In genomic region chr6:160233950-160234629, GRCh38 we compare ENCODE assay signal across 15 cellular contexts. TPM values are rescaled to one million over a fixed set of nuclear protein-coding genes. Genes with fewer than 3 reads are reported as not detected.
"Had no signal": no experiment of that assay in that cellular context is flagged by ENCODE, and none has a peak within 500 bp of the region (broad histone marks: within the 10 kb centered on the region; RNA-seq: fewer than 3 reads in every experiment).

No MANE protein-coding gene starts in this region.

RNA-seq across cellular contexts. Expression of gene SLC22A2, which starts 24.5 kb away (rescaled TPM):
- total RNA-seq: dermis blood vessel endothelial cell; esophagus mucosa; esophagus squamous epithelium; gastrocnemius medialis; glomerular endothelial cell; heart right ventricle; left cardiac atrium; left lung; left ventricle myocardium superior; lower leg skin; lower lobe of right lung; lung microvascular endothelial cell; mononuclear cell; naive thymus-derived CD4-positive, alpha-beta T cell had no signal
- polyA plus RNA-seq: heart right ventricle; keratinocyte; naive thymus-derived CD4-positive, alpha-beta T cell had no signal
